ENCODE assay signal across 21 cellular contexts in genomic region chr3:97720417-97720816, GRCh38. TPM values are rescaled to one million over a fixed set of nuclear protein-coding genes. Genes with fewer than 3 reads are reported as not detected.
DNase-seq lines count a peak whose midpoint lies in the region; ATAC-seq and TF ChIP-seq lines count a peak whose summit lies in the region.
"Had no signal": no experiment of that assay in that cellular context is flagged by ENCODE, and none has a peak within 500 bp of the region (broad histone marks: within the 10 kb centered on the region; RNA-seq: fewer than 3 reads in every experiment).

No MANE protein-coding gene starts in this region.

- in situ Hi-C loops in gastrocnemius medialis (cut with MboI; ENCODE audit: low sequenced_read_pairs in 4 of 4) = loop anchor here in 1 of 4 donors (25.0 kb wide), 1 partner anchor 858 kb away; no protein-coding TSS in a partner anchor

- ATAC-seq in gastrocnemius medialis (peak; percentile 89 to 92), GM18498 (IDR thresholded peaks at IDR 0.05; ENCODE audit: unreplicated experiment) (no peak)
- ATAC-seq: activated T-cell treated with anti-CD3 and anti-CD28 coated beads, Interleukin-2, amount 50 U/mL, for 72 hours; left lobe of liver had no signal

- TF ChIP-seq POLR2A in gastrocnemius medialis (IDR thresholded peaks at IDR 0.05) = no peak

- TF ChIP-seq CTCF in gastrocnemius medialis (IDR thresholded peaks at IDR 0.05 in 4 of 5, conservative IDR thresholded peaks at IDR 0.05 in 1 of 5) = no peak

- H3K4me1 ChIP-seq in gastrocnemius medialis = peaks cover 0 to 3% of the 10 kb centered on the region in 2 donors
- H3K4me1 ChIP-seq: neural progenitor cell had no signal

- DNase-seq in NCI-H2029 (lab: John Stamatoyannopoulos, UW) (peak; percentile 38), NCI-H2029 treated with DMSO at 0.1 percent for 48 hours (lab: John Stamatoyannopoulos, UW) (no peak), NCI-H146 treated with DMSO at 0.1 percent for 48 hours (lab: John Stamatoyannopoulos, UW; ENCODE audit: unreplicated experiment) (peak; percentile 54), amniotic epithelial cell (ENCODE audit: low read depth) (peak; percentile 2), gastrocnemius medialis (peak; percentile 30 to 58), amygdala (lab: John Stamatoyannopoulos, UW) (no peak), H4 (ENCODE audit: low spot score) (no peak)
- DNase-seq: activated CD4-positive, CD25-positive, alpha-beta regulatory T cell; activated CD8-positive, alpha-beta memory T cell treated with anti-CD3 and anti-CD28 coated beads for 24 hours; activated T-cell treated with anti-CD3 and anti-CD28 coated beads, Interleukin-2, amount 50 U/mL, for 72 hours; brain microvascular endothelial cell; dermis blood vessel endothelial cell; DMS53; IMR-90; MM.1S; NCI-H526 had no signal

- no peaks in the 10 kb centered on the region for H3K36me3 ChIP-seq in gastrocnemius medialis
- H3K36me3 ChIP-seq: brain microvascular endothelial cell, neural progenitor cell had no signal

- H3K27ac ChIP-seq in gastrocnemius medialis = peak overlapping the region in 1 of 4 donors; percentile 6
- H3K27ac ChIP-seq: brain microvascular endothelial cell, C4-2B, neural progenitor cell, SK-N-MC had no signal

- H3K4me3 ChIP-seq in gastrocnemius medialis = no peak overlapping the region
- H3K4me3 ChIP-seq: neural progenitor cell, SK-N-MC had no signal

- H3K27me3 ChIP-seq in gastrocnemius medialis = no peaks in the 10 kb centered on the region
- H3K27me3 ChIP-seq: brain microvascular endothelial cell, neural progenitor cell had no signal

- no peaks in the 10 kb centered on the region for H3K9me3 ChIP-seq in gastrocnemius medialis

- intact Hi-C loops in gastrocnemius medialis (cut with DNase I; ENCODE audit: low total_unique reads) = no loop called here

RNA-seq across cellular contexts. Expression of gene ARL6, which starts 44.1 kb away (rescaled TPM):
- total RNA-seq in gastrocnemius medialis = 1 to 10 TPM; 1.2 to 4.3 (median 3.2) TPM
- 7.9 and 19.1 TPM in 2 replicates for total RNA-seq in H4 (2014; rRNA removed; shearing (Covaris generic))

Comparison
In these comparisons a context has a peak if more than half of its experiments do, and no peak if none do; other contexts are left out.
1. DNase-seq: peak in NCI-H2029 (single experiment), NCI-H146 treated with DMSO at 0.1 percent for 48 hours (single experiment), amniotic epithelial cell (single experiment) and gastrocnemius medialis (2 of 2); none in NCI-H2029 treated with DMSO at 0.1 percent for 48 hours (single experiment), amygdala (0 of 56) and H4 (single experiment).